Comparison of ENCODE assay signal across 8 cellular contexts in genomic region chr22:46335201-46336118, GRCh38. TPM values are rescaled to one million over a fixed set of nuclear protein-coding genes. Genes with fewer than 3 reads are reported as not detected.
DNase-seq lines count a peak whose midpoint lies in the region; ATAC-seq and TF ChIP-seq lines count a peak whose summit lies in the region.

Gene TRMU (plus strand): TSS chr22:46335714. CDS start chr22:46335765, 51 bp downstream.

- H3K9me3 ChIP-seq in RWPE2 (ENCODE audit: severe bottlenecking) (no peaks in the 10 kb centered on the region), neural cell (ENCODE audit: low read length) (no peaks in the 10 kb centered on the region)

- no peaks in the 10 kb centered on the region for H3K9me2 ChIP-seq in neural cell (ENCODE audit: insufficient read depth, low read length)

- no peaks in the 10 kb centered on the region for H4K20me1 ChIP-seq in neural cell (ENCODE audit: insufficient read depth)

- ATAC-seq in GM21423 (IDR thresholded peaks at IDR 0.05; ENCODE audit: unreplicated experiment) (peak; percentile 91), RWPE2 (ENCODE audit: low read depth) (peak; percentile 93)
- ATAC-seq in stimulated activated naive CD8-positive, alpha-beta T cell treated with anti-CD3 and anti-CD28 coated beads, Interleukin-15, amount 100 ng/mL, for 72 hours, result peak; percentile 95

- peak within 1 kb of the TSS; percentile 98 for H3K27ac Mint-ChIP-seq in stimulated activated naive CD8-positive, alpha-beta T cell treated with anti-CD3 and anti-CD28 coated beads, Interleukin-15, amount 100 ng/mL, for 72 hours

- peaks cover 3% of the 10 kb centered on the region for H3K4me1 ChIP-seq in RWPE2 (ENCODE audit: insufficient read depth, poor library complexity, severe bottlenecking)

- H3K4me3 Mint-ChIP-seq in stimulated activated naive CD8-positive, alpha-beta T cell treated with anti-CD3 and anti-CD28 coated beads, Interleukin-15, amount 100 ng/mL, for 72 hours, result peak within 1 kb of the TSS; percentile 92 to 94

- peak; percentile 23 for TF ChIP-seq EP300 in neural cell (conservative IDR thresholded peaks at IDR 0.05; ENCODE audit: poor library complexity, severe bottlenecking)

- peak within 1 kb of the TSS; percentile 83 for H2AFZ ChIP-seq in neural cell (ENCODE audit: low read depth, low read length)

- TF ChIP-seq CTCF in RWPE2 (IDR thresholded peaks at IDR 0.05; ENCODE audit: poor library complexity, severe bottlenecking) (no peak), fibroblast of villous mesenchyme (IDR thresholded peaks at IDR 0.05; ENCODE audit: insufficient read depth, low read depth, low read length) (no peak), neural cell (IDR thresholded peaks at IDR 0.05; ENCODE audit: poor library complexity, severe bottlenecking) (no peak)

- peak within 1 kb of the TSS; percentile 87 for H3K9ac ChIP-seq in neural cell (ENCODE audit: low read length)

- H3K4me2 ChIP-seq in neural cell (ENCODE audit: low read length), result peak within 1 kb of the TSS; percentile 85

- peaks cover 17% of the 10 kb centered on the region for H3K79me2 ChIP-seq in neural cell (replicated peaks; ENCODE audit: insufficient read depth, low read length)

- H3K27me3 ChIP-seq in RWPE2 (ENCODE audit: insufficient read depth, poor library complexity, severe bottlenecking) (no peaks in the 10 kb centered on the region), neural cell (ENCODE audit: insufficient read depth, low read depth, low read length) (no peaks in the 10 kb centered on the region)

- peak; percentile 97 for DNase-seq in D341Med (ENCODE audit: low spot score)
- DNase-seq in HuH-7.5 (ENCODE audit: low spot score), result peak; percentile 95
- DNase-seq in RWPE2 (ENCODE audit: low spot score), result no peak
- DNase-seq in activated effector memory CD4-positive, alpha-beta T cell treated with anti-CD3 and anti-CD28 coated beads, Interleukin-2, amount 50 U/mL, for 16 hours, result peak; percentile 91
- DNase-seq in fibroblast of villous mesenchyme (ENCODE audit: low read depth), result peak; percentile 91
- DNase-seq in stimulated activated naive CD8-positive, alpha-beta T cell treated with anti-CD3 and anti-CD28 coated beads, Interleukin-15, amount 100 ng/mL, for 72 hours, result peak; percentile 72 to 80

- H3K27ac ChIP-seq in RWPE2 (ENCODE audit: poor library complexity, severe bottlenecking) (peak within 1 kb of the TSS; percentile 54), neural cell (ENCODE audit: low read length) (peak within 1 kb of the TSS; percentile 67)

- peaks cover 43% of the 10 kb centered on the region for H3K4me1 Mint-ChIP-seq in stimulated activated naive CD8-positive, alpha-beta T cell treated with anti-CD3 and anti-CD28 coated beads, Interleukin-15, amount 100 ng/mL, for 72 hours

- H3F3A ChIP-seq in neural cell (ENCODE audit: insufficient read depth, low read length, poor library complexity, severe bottlenecking), result no peaks in the 10 kb centered on the region

- no peaks in the 10 kb centered on the region for H3K27me3 Mint-ChIP-seq in stimulated activated naive CD8-positive, alpha-beta T cell treated with anti-CD3 and anti-CD28 coated beads, Interleukin-15, amount 100 ng/mL, for 72 hours

- peak; percentile 18 for TF ChIP-seq RAD21 in neural cell (conservative IDR thresholded peaks at IDR 0.05)

- H3K36me3 ChIP-seq in RWPE2 (ENCODE audit: low read depth), result peaks cover 36% of the 10 kb centered on the region
- peaks cover 5% of the 10 kb centered on the region for H3K36me3 ChIP-seq in neural cell (ENCODE audit: insufficient read depth, low read length)

- no peaks in the 10 kb centered on the region for H3K9me3 Mint-ChIP-seq in stimulated activated naive CD8-positive, alpha-beta T cell treated with anti-CD3 and anti-CD28 coated beads, Interleukin-15, amount 100 ng/mL, for 72 hours

- H3K4me3 ChIP-seq in RWPE2 (ENCODE audit: severe bottlenecking), result peak within 1 kb of the TSS; percentile 97
- peak within 1 kb of the TSS; percentile 95 for H3K4me3 ChIP-seq in fibroblast of villous mesenchyme (ENCODE audit: low read depth, low read length)
- H3K4me3 ChIP-seq in neural cell (ENCODE audit: low read length), result peak within 1 kb of the TSS; percentile 77

TF ChIP-seq in neural cell, 6 proteins besides CTCF, POLR2A, EP300 and RAD21:
- TF ChIP-seq TAF1 (IDR thresholded peaks at IDR 0.05; ENCODE audit: low read depth), result peak; percentile 44
- TF ChIP-seq REST (IDR thresholded peaks at IDR 0.05; ENCODE audit: borderline replicate concordance), result no peak
- peak; percentile 88 for TF ChIP-seq MXI1 (conservative IDR thresholded peaks at IDR 0.05; ENCODE audit: poor library complexity, severe bottlenecking)
- peak; percentile 82 for TF ChIP-seq POLR2AphosphoS5 (IDR thresholded peaks at IDR 0.05)
- no peak for TF ChIP-seq EZH2 (IDR thresholded peaks at IDR 0.05; ENCODE audit: borderline replicate concordance, insufficient read depth, low read length, poor library complexity, severe bottlenecking)
- peak; percentile 40 for TF ChIP-seq SMC3 (conservative IDR thresholded peaks at IDR 0.05; ENCODE audit: poor library complexity)

RNA-seq across cellular contexts. Expression of gene TRMU, which starts in this region (rescaled TPM):
- 21.6 and 31.1 TPM in 2 replicates for total RNA-seq in fibroblast of villous mesenchyme
- polyA plus RNA-seq in neural cell, result 72.9 and 88.3 TPM in 2 replicates
- polyA minus RNA-seq in neural cell, result 36.0 and 41.1 TPM in 2 replicates
